In the genomic region with DNA sequence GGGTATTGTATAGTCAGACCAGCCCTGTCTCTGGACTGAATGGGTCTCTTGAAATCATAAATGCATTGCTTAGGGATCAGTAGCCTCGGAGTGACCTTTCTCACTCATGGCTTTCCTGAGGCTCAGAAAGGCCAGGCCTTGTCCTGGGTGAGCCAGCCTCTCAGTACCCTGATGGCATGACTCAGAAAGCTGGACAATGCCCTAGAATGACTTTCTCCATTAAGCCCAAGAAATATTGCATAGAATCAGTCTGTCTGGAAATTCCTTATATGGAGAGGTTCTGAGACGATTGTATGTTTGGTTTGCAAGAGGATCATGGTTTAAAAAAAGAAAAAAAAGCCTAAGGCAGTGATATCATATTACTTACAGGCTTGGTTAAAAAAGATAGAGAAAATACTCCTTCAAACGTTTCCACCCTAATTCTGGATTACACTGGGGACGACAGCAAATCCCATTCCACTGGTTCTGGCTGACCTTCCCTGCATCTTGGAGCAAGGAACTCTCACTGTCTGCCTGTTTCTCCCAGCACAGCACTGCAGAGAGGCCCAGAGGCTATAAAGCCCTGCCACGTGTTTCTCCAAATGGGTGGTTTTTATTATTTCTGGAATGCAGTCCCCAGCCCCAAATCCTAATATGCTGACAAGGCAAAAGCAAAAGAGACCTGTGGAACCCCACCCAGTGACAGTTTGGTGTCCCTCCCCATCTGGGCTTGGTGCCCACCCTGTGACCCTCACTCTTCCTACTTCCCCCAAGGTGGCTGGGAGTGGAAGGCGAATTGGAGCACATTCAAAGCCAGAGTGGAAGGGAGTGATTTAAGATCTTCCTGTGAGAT, we compare ENCODE assay signal across 10 cellular contexts. TPM values are rescaled to one million over a fixed set of nuclear protein-coding genes. Genes with fewer than 3 reads are reported as not detected.
DNase-seq lines count a peak whose midpoint lies in the region; ATAC-seq and TF ChIP-seq lines count a peak whose summit lies in the region.
"Had no signal": no experiment of that assay in that cellular context is flagged by ENCODE, and none has a peak within 500 bp of the region (broad histone marks: within the 10 kb centered on the region; RNA-seq: fewer than 3 reads in every experiment).

No MANE protein-coding gene starts in this region.

- H3K36me3 ChIP-seq in brain microvascular endothelial cell (replicated peaks) (peaks cover 4% of the 10 kb centered on the region), kidney epithelial cell (ENCODE audit: control insufficient read depth, insufficient read depth, low read length) (no peaks in the 10 kb centered on the region), stomach smooth muscle (ENCODE audit: control insufficient read depth in 2 of 2, insufficient read depth in 2 of 2, low read length in 2 of 2) (no peaks in the 10 kb centered on the region)

- no peak overlapping the region for H3K4me3 ChIP-seq in brain microvascular endothelial cell (ENCODE audit: low read depth, low read length)
- H3K4me3 ChIP-seq in kidney epithelial cell (ENCODE audit: low read depth, low read length) = no peak overlapping the region
- peak overlapping the region in 1 of 2 donors; percentile 3 for H3K4me3 ChIP-seq in stomach smooth muscle (ENCODE audit: low read length in 2 of 2)

- H3K27me3 ChIP-seq in brain microvascular endothelial cell (replicated peaks) = no peaks in the 10 kb centered on the region
- no peaks in the 10 kb centered on the region for H3K27me3 ChIP-seq in kidney epithelial cell (ENCODE audit: control insufficient read depth, insufficient read depth, low read length)
- H3K27me3 ChIP-seq in stomach smooth muscle (ENCODE audit: control insufficient read depth in 1 of 2, insufficient read depth in 2 of 2, low read length in 2 of 2) = no peaks in the 10 kb centered on the region

- ATAC-seq in HG02763 (IDR thresholded peaks at IDR 0.05; ENCODE audit: unreplicated experiment) = no peak

- H3K4me1 ChIP-seq in stomach smooth muscle (ENCODE audit: control insufficient read depth, insufficient read depth, low read length) = peaks cover 41% of the 10 kb centered on the region

- DNase-seq in HCEC 1CT (peak; percentile 99), brain microvascular endothelial cell (peak; percentile 87), kidney epithelial cell (ENCODE audit: low read depth) (peak; percentile 69), UCSD-AML1 (lab: John Stamatoyannopoulos, UW; ENCODE audit: unreplicated experiment) (no peak), cerebellar nuclear complex (lab: John Stamatoyannopoulos, UW) (no peak)
- DNase-seq in stimulated activated CD4-positive, alpha-beta T cell treated with anti-CD3 and anti-CD28 coated beads, Interleukin-15, amount 100 ng/mL, for 24 hours = no peak
- DNase-seq: activated CD4-positive, alpha-beta T cell treated with anti-CD3 and anti-CD28 coated beads, Interleukin-2, amount 10 ng/mL, durations not matched to agents 7 days and 5 days had no signal

- peak overlapping the region; percentile 35 to 37 for H3K9ac ChIP-seq in stomach smooth muscle (ENCODE audit: low read length in 2 of 2)

- in situ Hi-C loops in brain microvascular endothelial cell (cut with HindIII; ENCODE audit: low pct_ligation_motif_present, low sequenced_read_pairs) = no loop called here

- H3K27ac ChIP-seq in brain microvascular endothelial cell = peak overlapping the region; percentile 93
- H3K27ac ChIP-seq in stomach smooth muscle (ENCODE audit: low read length) = peak overlapping the region; percentile 71
- H3K27ac ChIP-seq: epithelial cell of prostate had no signal

- TF ChIP-seq CTCF in brain microvascular endothelial cell (IDR thresholded peaks at IDR 0.05; ENCODE audit: low read depth, low read length, missing control alignments) (no peak), kidney epithelial cell (IDR thresholded peaks at IDR 0.05; ENCODE audit: insufficient read depth, low read length, poor library complexity, severe bottlenecking) (no peak)

- H3K9me3 ChIP-seq in stomach smooth muscle (ENCODE audit: control insufficient read depth in 2 of 2, low read length in 2 of 2) = no peaks in the 10 kb centered on the region

RNA-seq across cellular contexts. Expression of a gene that starts 34.4 kb away (rescaled TPM):
- 136 and 295 TPM in 2 replicates for total RNA-seq in kidney epithelial cell

Comparison
In these comparisons a context has a peak if more than half of its experiments do, and no peak if none do; other contexts are left out.
1. DNase-seq: peak in HCEC 1CT (single experiment), brain microvascular endothelial cell (single experiment) and kidney epithelial cell (single experiment); none in UCSD-AML1 (single experiment), cerebellar nuclear complex (0 of 2) and stimulated activated CD4-positive, alpha-beta T cell treated with anti-CD3 and anti-CD28 coated beads, Interleukin-15, amount 100 ng/mL, for 24 hours (single experiment).